25 cellular contexts compared by ENCODE assay signal in the genomic region with DNA sequence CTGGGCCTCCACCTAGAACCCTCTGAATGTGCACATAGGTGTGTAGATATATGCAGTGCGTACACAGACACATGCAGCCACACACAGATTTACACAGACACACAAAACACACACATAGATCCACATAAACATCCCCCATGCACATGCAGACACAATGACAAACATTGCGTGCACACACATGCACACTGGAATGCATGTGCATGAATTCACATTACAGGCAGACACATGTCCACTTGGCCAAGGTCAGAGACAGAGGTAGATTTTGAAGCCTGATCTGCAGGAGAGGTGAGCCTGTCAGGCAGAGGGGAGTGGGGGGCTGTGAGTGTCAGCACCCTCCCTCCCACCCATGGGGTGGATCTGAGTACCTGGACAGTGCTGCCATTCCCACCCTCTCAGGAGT.
"Had no signal": no experiment of that assay in that cellular context is flagged by ENCODE, and none has a peak within 500 bp of the region (broad histone marks: within the 10 kb centered on the region; RNA-seq: fewer than 3 reads in every experiment).

No MANE protein-coding gene starts in this region.

- ATAC-seq: natural killer cell; right lobe of liver; stimulated activated naive B cell treated with anti-CD40 and anti-IgM and Interleukin-4, amounts not matched to agents 10 μg/mL and 1 μg/mL and 100 μg/mL, for 72 hours; stimulated activated naive CD8-positive, alpha-beta T cell treated with anti-CD3 and anti-CD28 coated beads, Interleukin-15, Interleukin-2, amounts not matched to agents 100 U/mL and 50 U/mL, for 24 hours had no signal

- H3K9ac ChIP-seq: neural progenitor cell had no signal

- H3K4me3 ChIP-seq: left ventricle myocardium inferior, lung, neural progenitor cell, ovary, right atrium auricular region, right lobe of liver, smooth muscle cell, stomach, testis, thyroid gland, transverse colon, upper lobe of left lung had no signal

- H3K9me3 Mint-ChIP-seq: natural killer cell, nephron progenitor cell, neural progenitor cell had no signal

- H3K9me3 ChIP-seq: left ventricle myocardium inferior, ovary, right atrium auricular region, right lobe of liver, stomach, testis, thyroid gland, transverse colon, upper lobe of left lung had no signal

- H3K4me1 ChIP-seq: right atrium auricular region, right lobe of liver, stomach, testis, thyroid gland, transverse colon, upper lobe of left lung had no signal

- H3K4me3 Mint-ChIP-seq: natural killer cell; nephron progenitor cell; neural progenitor cell; stimulated activated naive B cell treated with anti-CD40 and anti-IgM and Interleukin-4, amounts not matched to agents 10 μg/mL and 1 μg/mL and 100 μg/mL, for 72 hours had no signal

- DNase-seq: head of caudate nucleus; hippocampal formation; kidney; mesendoderm; natural killer cell; nephron progenitor cell; ovary; right lobe of liver; stimulated activated CD4-positive, alpha-beta T cell treated with anti-CD3 and anti-CD28 coated beads, Interleukin-1b, Interleukin-23, amount 100 ng/mL, for 48 hours; stimulated activated CD4-positive, alpha-beta T cell treated with anti-CD3 and anti-CD28 coated beads, Interleukin-2, amount 100 ng/mL, for 48 hours; stimulated activated CD4-positive, alpha-beta T cell treated with anti-CD3 and anti-CD28 coated beads, Interleukin-4, amount 100 ng/mL, for 4 hours; stimulated activated CD8-positive, alpha-beta memory T cell treated with anti-CD3 and anti-CD28 coated beads, Interleukin-4, amount 100 ng/mL, for 48 hours; stimulated activated naive B cell treated with anti-CD40 and anti-IgM and Interleukin-4, amounts not matched to agents 10 μg/mL and 1 μg/mL and 100 μg/mL, for 72 hours; stimulated activated naive CD8-positive, alpha-beta T cell treated with anti-CD3 and anti-CD28 coated beads, Interleukin-15, Interleukin-2, amounts not matched to agents 100 U/mL and 50 U/mL, for 24 hours; stomach; testis; thyroid gland; transverse colon; upper lobe of left lung had no signal

- H3K4me2 ChIP-seq: neural progenitor cell, smooth muscle cell had no signal

- H3K36me3 Mint-ChIP-seq: natural killer cell; neural progenitor cell; stimulated activated naive B cell treated with anti-CD40 and anti-IgM and Interleukin-4, amounts not matched to agents 10 μg/mL and 1 μg/mL and 100 μg/mL, for 72 hours had no signal

- H3K4me1 Mint-ChIP-seq: natural killer cell; stimulated activated naive B cell treated with anti-CD40 and anti-IgM and Interleukin-4, amounts not matched to agents 10 μg/mL and 1 μg/mL and 100 μg/mL, for 72 hours had no signal

- H3K27ac ChIP-seq: neural progenitor cell, ovary, right atrium auricular region, right lobe of liver, stomach, testis, thyroid gland, transverse colon, upper lobe of left lung had no signal

- H3K36me3 ChIP-seq: left ventricle myocardium inferior, neural progenitor cell, ovary, right atrium auricular region, right lobe of liver, stomach, thyroid gland, transverse colon, upper lobe of left lung had no signal

- FAIRE-seq: kidney had no signal

- H3K27ac Mint-ChIP-seq: natural killer cell; nephron progenitor cell; neural progenitor cell; progenitor cell of endocrine pancreas; stimulated activated naive B cell treated with anti-CD40 and anti-IgM and Interleukin-4, amounts not matched to agents 10 μg/mL and 1 μg/mL and 100 μg/mL, for 72 hours had no signal

- H2AFZ ChIP-seq: neural progenitor cell had no signal

- H3K27me3 ChIP-seq: neural progenitor cell, ovary, right atrium auricular region, right lobe of liver, testis, thyroid gland, upper lobe of left lung had no signal
